In genomic region chr18:13914756-13915155, GRCh38 we compare ENCODE assay signal across 23 cellular contexts. TPM values are rescaled to one million over a fixed set of nuclear protein-coding genes. Genes with fewer than 3 reads are reported as not detected.
DNase-seq lines count a peak whose midpoint lies in the region; FAIRE-seq and TF ChIP-seq lines count a peak whose summit lies in the region.
"Had no signal": no experiment of that assay in that cellular context is flagged by ENCODE, and none has a peak within 500 bp of the region (broad histone marks: within the 10 kb centered on the region; RNA-seq: fewer than 3 reads in every experiment).

No MANE protein-coding gene starts in this region.

- H3K4ac ChIP-seq in H9 (ENCODE audit: low read depth, low read length) = no peak overlapping the region

- no peaks in the 10 kb centered on the region for H3K79me1 ChIP-seq in H9 (ENCODE audit: insufficient read depth, low read depth, low read length, poor library complexity, severe bottlenecking)

- TF ChIP-seq POLR2A in esophagus muscularis mucosa (IDR thresholded peaks at IDR 0.05; ENCODE audit: low read depth) = no peak

- no peak overlapping the region for H3K4me2 ChIP-seq in H9 (ENCODE audit: insufficient read depth, insufficient read length, low read length)
- H3K4me2 ChIP-seq: A549; BLaER1 treated with 17β-estradiol and CSF1 and Interleukin-3, amounts not matched to agents 10 nM and 100 nM had no signal

- H3K4me3 ChIP-seq in esophagus muscularis mucosa = no peak overlapping the region
- H3K4me3 ChIP-seq: A549; BLaER1 treated with 17β-estradiol and CSF1 and Interleukin-3, amounts not matched to agents 10 nM and 100 nM; GM12878 had no signal

- no peak overlapping the region for H3K23ac ChIP-seq in H9 (ENCODE audit: insufficient read length, low read depth, low read length)

- H2BK120ac ChIP-seq in H9 (ENCODE audit: low read depth, low read length, poor library complexity, severe bottlenecking) = no peak overlapping the region

- H3K4me1 Mint-ChIP-seq in H9 = 0 out of 4 replicates have a peak, but pooled peaks cover 0 to 3% of the 10 kb centered on the region in 2 experiments
- H3K4me1 Mint-ChIP-seq: B cell had no signal

- H2BK12ac ChIP-seq in H9 (ENCODE audit: insufficient read length, low read depth, low read length) = no peak overlapping the region

- no peaks in the 10 kb centered on the region; a peak in 1 of 7 replicates for H3K36me3 Mint-ChIP-seq in H9 (ENCODE audit: insufficient read depth in 1 of 3, low read depth in 3 of 3)
- H3K36me3 Mint-ChIP-seq: CD8-positive, alpha-beta T cell had no signal

- H3K27me3 ChIP-seq in H9 (ENCODE audit: insufficient read depth, low read length) (no peaks in the 10 kb centered on the region), esophagus muscularis mucosa (no peaks in the 10 kb centered on the region)
- H3K27me3 ChIP-seq: BLaER1 treated with 17β-estradiol and CSF1 and Interleukin-3, amounts not matched to agents 10 nM and 100 nM had no signal

- H3K18ac ChIP-seq in H9 (ENCODE audit: insufficient read length, low read depth, low read length) = peak overlapping the region; percentile 74

- TF ChIP-seq CTCF in H9 (conservative IDR thresholded peaks at IDR 0.05) (no peak), esophagus muscularis mucosa (IDR thresholded peaks at IDR 0.05) (no peak)

- no CpG with 5 or more reads among the region's 9 CpGs for WGBS in H9 (ENCODE audit: extremely low coverage, insufficient read length, low lambda C conversion rate)
- 85% methylated on average over 9 of the region's 9 CpGs for whole genome bisulfite sequencing in esophagus muscularis mucosa

- H3K4me3 Mint-ChIP-seq in H9 = no peak overlapping the region
- H3K4me3 Mint-ChIP-seq: B cell; CD4-positive, alpha-beta T cell; CD8-positive, alpha-beta T cell had no signal

- no peaks in the 10 kb centered on the region for H3K23me2 ChIP-seq in H9 (ENCODE audit: insufficient read length, low read depth, low read length, poor library complexity, severe bottlenecking)

- no peak overlapping the region for H2BK15ac ChIP-seq in H9 (ENCODE audit: low read depth, low read length)

- no peak overlapping the region for H4K91ac ChIP-seq in H9 (ENCODE audit: insufficient read length, low read depth, low read length)

- DNase-seq in H9 = no peak
- DNase-seq in esophagus muscularis mucosa (ENCODE audit: extremely low spot score) = peak; percentile 62
- DNase-seq in urothelium cell line (ENCODE audit: low spot score) = no peak
- no peak for DNase-seq in KBM-7
- DNase-seq in SW 1271 (lab: John Stamatoyannopoulos, UW) = no peak
- DNase-seq: AML-193; Caco-2; Calu3; CD4-positive, alpha-beta T cell; CD8-positive, alpha-beta T cell; DMS79 treated with DMSO at 0.1 percent for 48 hours had no signal

- no peaks in the 10 kb centered on the region for H3K9me3 Mint-ChIP-seq in H9
- H3K9me3 Mint-ChIP-seq: CD4-positive, alpha-beta T cell; CD8-positive, alpha-beta T cell had no signal

- H3K9ac ChIP-seq in H9 (ENCODE audit: extremely low read depth, insufficient read length, low read length) = no peak overlapping the region
- H3K9ac ChIP-seq: BLaER1 treated with 17β-estradiol and CSF1 and Interleukin-3, amounts not matched to agents 10 nM and 100 nM had no signal

- no peaks in the 10 kb centered on the region for H4K20me1 ChIP-seq in H9 (ENCODE audit: control insufficient read depth, insufficient read depth, insufficient read length)
- H4K20me1 ChIP-seq: BLaER1 treated with 17β-estradiol and CSF1 and Interleukin-3, amounts not matched to agents 10 nM and 100 nM had no signal

- H3K27ac ChIP-seq in H9 (ENCODE audit: insufficient read length, low read depth, low read length) (no peak overlapping the region), esophagus muscularis mucosa (replicated peaks in 1 of 4) (no peak overlapping the region)
- H3K27ac ChIP-seq: 22Rv1; A549; BLaER1 treated with 17β-estradiol and CSF1 and Interleukin-3, amounts not matched to agents 10 nM and 100 nM; C4-2B had no signal

- no peaks in the 10 kb centered on the region for H3K9me3 ChIP-seq in H9 (ENCODE audit: control insufficient read depth, low read depth, low read length)
- H3K9me3 ChIP-seq in esophagus muscularis mucosa = no peaks in the 10 kb centered on the region
- H3K9me3 ChIP-seq: A549; BLaER1 treated with 17β-estradiol and CSF1 and Interleukin-3, amounts not matched to agents 10 nM and 100 nM; Caco-2 had no signal

- H2AK5ac ChIP-seq in H9 (ENCODE audit: insufficient read length, low read length) = no peak overlapping the region

- H2BK5ac ChIP-seq in H9 (ENCODE audit: insufficient read length, low read length) = no peak overlapping the region

- in situ Hi-C loops in KBM-7 (cut with MboI; ENCODE audit: low pct_unique_long_range_greater_than_20kb, low sequenced_read_pairs) = no loop called here

- H3K79me2 ChIP-seq in H9 (ENCODE audit: insufficient read depth, low read length) = no peaks in the 10 kb centered on the region

- intact Hi-C loops in esophagus muscularis mucosa (cut with DNase I) = no loop called here

- H4K8ac ChIP-seq in H9 (replicated peaks; ENCODE audit: insufficient read length, low read depth, low read length) = no peak overlapping the region

- no peak overlapping the region for H4K5ac ChIP-seq in H9 (ENCODE audit: insufficient read length, low read depth, low read length)

- H3K4me1 ChIP-seq in H9 (ENCODE audit: insufficient read depth, low read length) (no peaks in the 10 kb centered on the region), esophagus muscularis mucosa (peaks cover 0 to 18% (median 10%) of the 10 kb centered on the region in 4 donors)
- H3K4me1 ChIP-seq: A549; BLaER1 treated with 17β-estradiol and CSF1 and Interleukin-3, amounts not matched to agents 10 nM and 100 nM; Caco-2 had no signal

- no peak overlapping the region for H2AFZ ChIP-seq in H9 (ENCODE audit: low read length)

- no peaks in the 10 kb centered on the region; the same call in 1 of the 2 replicates for H3K27me3 Mint-ChIP-seq in H9 (ENCODE audit: low read depth)
- H3K27me3 Mint-ChIP-seq: B cell; CD4-positive, alpha-beta T cell had no signal

- H3K27ac Mint-ChIP-seq in H9 = no peak overlapping the region
- H3K27ac Mint-ChIP-seq: B cell; CD4-positive, alpha-beta T cell; CD8-positive, alpha-beta T cell had no signal

- no peaks in the 10 kb centered on the region for H3K36me3 ChIP-seq in esophagus muscularis mucosa
- H3K36me3 ChIP-seq: BLaER1 treated with 17β-estradiol and CSF1 and Interleukin-3, amounts not matched to agents 10 nM and 100 nM had no signal

- H2BK20ac ChIP-seq in H9 (ENCODE audit: low read depth, low read length, poor library complexity, severe bottlenecking) = no peak overlapping the region

- H3T11ph ChIP-seq in H9 (ENCODE audit: low read length) = no peak overlapping the region

- H3K56ac ChIP-seq in H9 (ENCODE audit: insufficient read length, low read depth, low read length) = no peak overlapping the region

- FAIRE-seq in urothelium cell line (lab: Jason Lieb, UNC) = peak; percentile 94
- FAIRE-seq: A549, D721Med, G401.6, GM12878, GM12892, GM18507, GM19239 had no signal

- TF ChIP-seq EP300 in esophagus muscularis mucosa (IDR thresholded peaks at IDR 0.05) = no peak

- H3K14ac ChIP-seq in H9 (ENCODE audit: insufficient read depth, low read length) = no peak overlapping the region

RNA-seq across cellular contexts. Expression of gene MC2R, which starts 0.6 kb away (rescaled TPM):
- not detected in 2 replicates for total RNA-seq in H9 (2021)
- under 1 TPM in 1 of 4 donors, not detected in 3; 0.17 TPM for total RNA-seq in esophagus muscularis mucosa
- total RNA-seq: A172; B cell; Caco-2; Calu3; CD4-positive, alpha-beta T cell; CD8-positive, alpha-beta T cell had no signal
